ENCODE assay signal across 8 cellular contexts in the genomic region with DNA sequence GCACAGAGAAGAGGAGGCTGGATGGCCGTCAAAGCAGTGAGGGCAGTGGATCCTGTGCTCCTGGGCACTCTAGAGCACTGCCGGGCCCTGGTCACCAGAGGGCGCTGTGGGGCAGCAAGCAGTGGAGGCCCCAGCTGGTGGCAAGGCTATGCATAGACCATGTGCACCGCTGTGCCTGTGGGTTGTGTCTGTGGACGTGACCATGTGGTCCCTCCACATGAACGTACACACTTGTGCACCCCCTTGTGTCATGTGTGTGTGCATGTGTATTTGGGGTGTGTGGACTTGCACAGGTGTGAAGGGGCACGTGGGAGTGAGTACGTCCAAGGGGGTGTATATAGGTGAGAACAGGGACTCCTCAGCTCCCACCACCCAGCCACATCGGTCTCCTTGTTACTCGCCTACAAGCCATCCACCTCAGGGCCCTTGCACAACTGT. TPM values are rescaled to one million over a fixed set of nuclear protein-coding genes. Genes with fewer than 3 reads are reported as not detected.
DNase-seq lines count a peak whose midpoint lies in the region; ATAC-seq and TF ChIP-seq lines count a peak whose summit lies in the region.

No MANE protein-coding gene starts in this region.

- H3K9me3 Mint-ChIP-seq in activated CD4-positive, alpha-beta memory T cell treated with anti-CD3 and anti-CD28 coated beads, Interleukin-2, amount 10 ng/mL, durations not matched to agents 7 days and 5 days = no peaks in the 10 kb centered on the region
- no peaks in the 10 kb centered on the region for H3K9me3 Mint-ChIP-seq in memory B cell

- CTCF ChIA-PET in AG04449 (lab: Yijun Ruan, JAX) = interaction anchor here (0.9 to 6.1 kb wide), 27 partner anchors 7 to 236 kb away, joined by 3 to 64 read pairs (median 7); a partner anchor contains a TSS
- CTCF ChIA-PET in activated CD4-positive, alpha-beta memory T cell treated with anti-CD3 and anti-CD28 coated beads, Interleukin-2, amount 10 ng/mL, durations not matched to agents 7 days and 5 days (lab: Charles Lee) = interaction anchor here (0.5 to 5.6 kb wide), 11 partner anchors 8 to 468 kb away, joined by 3 to 34 read pairs (median 4); no protein-coding TSS in a partner anchor

- POLR2A ChIA-PET in AG04449 (lab: Yijun Ruan, JAX) = no interaction called here
- POLR2A ChIA-PET in activated CD4-positive, alpha-beta memory T cell treated with anti-CD3 and anti-CD28 coated beads, Interleukin-2, amount 10 ng/mL, durations not matched to agents 7 days and 5 days (lab: Charles Lee) = interaction anchor here (1.7 to 1.8 kb wide), 2 partner anchors 67 to 233 kb away, joined by 3 to 4 read pairs; no protein-coding TSS in a partner anchor

- H3K36me3 Mint-ChIP-seq in activated CD4-positive, alpha-beta memory T cell treated with anti-CD3 and anti-CD28 coated beads, Interleukin-2, amount 10 ng/mL, durations not matched to agents 7 days and 5 days (ENCODE audit: low read depth) = peaks cover under 1% of the 10 kb centered on the region
- H3K36me3 Mint-ChIP-seq in memory B cell = no peaks in the 10 kb centered on the region

- H3K4me3 Mint-ChIP-seq in activated CD4-positive, alpha-beta memory T cell treated with anti-CD3 and anti-CD28 coated beads, Interleukin-2, amount 10 ng/mL, durations not matched to agents 7 days and 5 days = no peak overlapping the region
- H3K4me3 Mint-ChIP-seq in memory B cell = peak overlapping the region; percentile 51

- H3K27me3 Mint-ChIP-seq in activated CD4-positive, alpha-beta memory T cell treated with anti-CD3 and anti-CD28 coated beads, Interleukin-2, amount 10 ng/mL, durations not matched to agents 7 days and 5 days = no peaks in the 10 kb centered on the region
- H3K27me3 Mint-ChIP-seq in memory B cell = no peaks in the 10 kb centered on the region

- TF ChIP-seq CTCF in AG04449 (IDR thresholded peaks at IDR 0.05; ENCODE audit: insufficient read depth, low read length, missing control alignments) (peak; percentile 99), dorsolateral prefrontal cortex (IDR thresholded peaks at IDR 0.05 in 54 of 56, conservative IDR thresholded peaks at IDR 0.05 in 2 of 56; ENCODE audit: low read depth in 1 of 56, partially characterized antibody in 56 of 56) (peak; percentile 69 to 99 (median 97))

- H3K4me3 ChIP-seq in AG04449 (ENCODE audit: low read depth, low read length) (no peak overlapping the region), dorsolateral prefrontal cortex (peak overlapping the region in 1 of 59 donors; percentile 14)

- DNase-seq in AG04449 (ENCODE audit: low read depth, low spot score) (no peak), NK-92 (lab: John Stamatoyannopoulos, UW; ENCODE audit: unreplicated experiment) (peak; percentile 29), dorsolateral prefrontal cortex (peak; percentile 78 to 90 (median 88)), memory B cell (ENCODE audit: low spot score in 2 of 2) (peak; percentile 91 to 95)
- peak; percentile 90 for DNase-seq in activated CD4-positive, alpha-beta memory T cell treated with anti-CD3 and anti-CD28 coated beads, Interleukin-2, amount 10 ng/mL, durations not matched to agents 7 days and 5 days
- peak; percentile 82 for DNase-seq in stimulated activated CD8-positive, alpha-beta memory T cell treated with anti-CD3 and anti-CD28 coated beads, Interleukin-2, amount 100 ng/mL, for 1 hour (ENCODE audit: low read depth in 2 of 2)

- ATAC-seq in GM18858 (IDR thresholded peaks at IDR 0.05; ENCODE audit: unreplicated experiment) (peak; percentile 26), HG03432 (IDR thresholded peaks at IDR 0.05; ENCODE audit: unreplicated experiment) (peak; percentile 26), memory B cell (ENCODE audit: low read depth) (peak; percentile 33)

- H3K27ac ChIP-seq in dorsolateral prefrontal cortex = peak overlapping the region in 1 of 59 donors; percentile 63

- intact Hi-C loops in dorsolateral prefrontal cortex (cut with DNase I) = loop anchor here (2.0 to 10.0 kb wide), 3 partner anchors 65 to 235 kb away; a partner anchor contains a TSS

- H3K4me1 Mint-ChIP-seq in activated CD4-positive, alpha-beta memory T cell treated with anti-CD3 and anti-CD28 coated beads, Interleukin-2, amount 10 ng/mL, durations not matched to agents 7 days and 5 days = peaks cover 49% of the 10 kb centered on the region
- peaks cover 44% of the 10 kb centered on the region for H3K4me1 Mint-ChIP-seq in memory B cell

- no peaks in the 10 kb centered on the region for H3K27me3 ChIP-seq in dorsolateral prefrontal cortex

- peak overlapping the region; percentile 49 for H3K27ac Mint-ChIP-seq in activated CD4-positive, alpha-beta memory T cell treated with anti-CD3 and anti-CD28 coated beads, Interleukin-2, amount 10 ng/mL, durations not matched to agents 7 days and 5 days
- peak overlapping the region; percentile 1 for H3K27ac Mint-ChIP-seq in memory B cell

RNA-seq across cellular contexts. Expression of a gene that starts 4.4 kb away (rescaled TPM):
- 10 to 100 TPM; 74.2 to 76.0 TPM for total RNA-seq in activated CD4-positive, alpha-beta memory T cell treated with anti-CD3 and anti-CD28 coated beads, Interleukin-2, amount 10 ng/mL, durations not matched to agents 7 days and 5 days
- total RNA-seq in dorsolateral prefrontal cortex = 10 to 100 TPM in 119 of 120 experiments, 1 to 10 TPM in 1; 9.6 to 38.2 (median 18.5) TPM

RNA-seq across cellular contexts. Expression of a gene that starts 26.9 kb away (rescaled TPM):
- 1 to 10 TPM; 7.2 to 8.3 TPM for total RNA-seq in activated CD4-positive, alpha-beta memory T cell treated with anti-CD3 and anti-CD28 coated beads, Interleukin-2, amount 10 ng/mL, durations not matched to agents 7 days and 5 days
- 10 to 100 TPM in 14 of 120 experiments, 1 to 10 TPM in 106; 5.2 to 13.5 (median 7.6) TPM for total RNA-seq in dorsolateral prefrontal cortex
